Comparison of ENCODE assay signal across 28 cellular contexts in the genomic region with DNA sequence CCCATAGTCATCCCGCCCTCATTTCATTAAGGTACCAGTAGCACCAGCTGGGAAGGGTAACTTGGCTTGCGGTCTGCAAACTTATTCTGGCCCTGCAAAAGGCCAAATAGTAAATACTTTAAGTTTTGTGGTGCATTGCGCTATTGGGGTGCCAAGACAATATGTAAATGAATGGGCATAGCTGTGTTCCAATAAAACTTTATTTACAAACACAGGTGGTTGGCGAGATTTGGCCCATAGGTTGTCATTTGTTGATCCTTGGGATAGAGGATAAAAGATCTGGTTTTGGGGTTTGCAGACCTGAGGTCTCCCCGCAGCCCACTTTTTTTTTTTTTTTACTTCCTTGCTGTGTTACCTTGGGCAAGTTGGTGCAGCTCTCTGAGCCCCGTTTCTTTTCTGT.
"Had no signal": no experiment of that assay in that cellular context is flagged by ENCODE, and none has a peak within 500 bp of the region (broad histone marks: within the 10 kb centered on the region; RNA-seq: fewer than 3 reads in every experiment).

No MANE protein-coding gene starts in this region.

- H3K4me3 Mint-ChIP-seq: naive thymus-derived CD4-positive, alpha-beta T cell; neural progenitor cell; stimulated activated effector memory CD8-positive, alpha-beta T cell treated with anti-CD3 and anti-CD28 coated beads, Interleukin-12 subunit alpha, Interleukin-12 subunit beta, amount 100 ng/mL, for 72 hours; stimulated activated naive B cell treated with anti-CD40 and anti-IgM and Interleukin-4, amounts not matched to agents 10 μg/mL and 1 μg/mL and 100 μg/mL, for 72 hours had no signal

- FAIRE-seq: small intestine had no signal

- DNase-seq: naive thymus-derived CD4-positive, alpha-beta T cell; natural killer cell; occipital lobe; ovary; psoas muscle; right cardiac atrium; right lobe of liver; sigmoid colon; small intestine; stimulated activated CD4-positive, alpha-beta T cell treated with anti-CD3 and anti-CD28 coated beads, Interleukin-15, amount 100 ng/mL, for 24 hours; stimulated activated CD4-positive, alpha-beta T cell treated with anti-CD3 and anti-CD28 coated beads, Interleukin-2, amount 100 ng/mL, for 24 hours; stimulated activated CD4-positive, alpha-beta T cell treated with anti-CD3 and anti-CD28 coated beads, Interleukin-2, amount 100 ng/mL, for 48 hours; stimulated activated CD4-positive, alpha-beta T cell treated with anti-CD3 and anti-CD28 coated beads, Interleukin-4, amount 100 ng/mL, for 24 hours; stimulated activated naive B cell treated with anti-CD40 and anti-IgM and Interleukin-4, amounts not matched to agents 10 μg/mL and 1 μg/mL and 100 μg/mL, for 72 hours; stimulated activated naive CD4-positive, alpha-beta T cell treated with Interleukin-2 at 50 U/mL for 16 hours; stimulated activated naive CD8-positive, alpha-beta T cell treated with anti-CD3 and anti-CD28 coated beads, Interleukin-15, amount 100 ng/mL, for 72 hours; substantia nigra; testis; tibial artery; transverse colon; upper lobe of right lung had no signal

- H3K4me1 ChIP-seq: parathyroid adenoma, right lobe of liver, sigmoid colon, suprapubic skin, testis, tibial artery, transverse colon, upper lobe of right lung, vagina had no signal

- H3K9ac ChIP-seq: neural progenitor cell, parathyroid adenoma had no signal

- H3K4me2 ChIP-seq: neural progenitor cell had no signal

- H3K27ac Mint-ChIP-seq: neural progenitor cell, progenitor cell of endocrine pancreas, type B pancreatic cell had no signal

- H3K27me3 Mint-ChIP-seq: naive thymus-derived CD4-positive, alpha-beta T cell; stimulated activated naive B cell treated with anti-CD40 and anti-IgM and Interleukin-4, amounts not matched to agents 10 μg/mL and 1 μg/mL and 100 μg/mL, for 72 hours; stimulated activated naive CD8-positive, alpha-beta T cell treated with anti-CD3 and anti-CD28 coated beads, Interleukin-15, amount 100 ng/mL, for 72 hours had no signal

- H3K79me2 ChIP-seq: parathyroid adenoma had no signal

- H3K36me3 ChIP-seq: neural progenitor cell, ovary, right lobe of liver, transverse colon had no signal

- H3K27ac ChIP-seq: neural progenitor cell, ovary, parathyroid adenoma, psoas muscle, right lobe of liver, sigmoid colon, suprapubic skin, testis, tibial artery, transverse colon, upper lobe of right lung, vagina had no signal

- H3K4me3 ChIP-seq: neural progenitor cell, ovary, psoas muscle, right lobe of liver, sigmoid colon, suprapubic skin, testis, tibial artery, transverse colon, upper lobe of right lung, vagina had no signal

- H3K27me3 ChIP-seq: neural progenitor cell, ovary, right lobe of liver, sigmoid colon, suprapubic skin, testis, tibial artery, transverse colon, upper lobe of right lung, vagina had no signal

- H2AFZ ChIP-seq: neural progenitor cell, parathyroid adenoma had no signal

- H3K9me3 ChIP-seq: ovary, psoas muscle, right lobe of liver, sigmoid colon, suprapubic skin, testis, tibial artery, transverse colon, upper lobe of right lung, vagina had no signal

- H3K9me3 Mint-ChIP-seq: natural killer cell; stimulated activated effector memory CD8-positive, alpha-beta T cell treated with anti-CD3 and anti-CD28 coated beads, Interleukin-12 subunit alpha, Interleukin-12 subunit beta, amount 100 ng/mL, for 72 hours; type B pancreatic cell had no signal
